ENCODE assay signal across 8 cellular contexts in the genomic region with DNA sequence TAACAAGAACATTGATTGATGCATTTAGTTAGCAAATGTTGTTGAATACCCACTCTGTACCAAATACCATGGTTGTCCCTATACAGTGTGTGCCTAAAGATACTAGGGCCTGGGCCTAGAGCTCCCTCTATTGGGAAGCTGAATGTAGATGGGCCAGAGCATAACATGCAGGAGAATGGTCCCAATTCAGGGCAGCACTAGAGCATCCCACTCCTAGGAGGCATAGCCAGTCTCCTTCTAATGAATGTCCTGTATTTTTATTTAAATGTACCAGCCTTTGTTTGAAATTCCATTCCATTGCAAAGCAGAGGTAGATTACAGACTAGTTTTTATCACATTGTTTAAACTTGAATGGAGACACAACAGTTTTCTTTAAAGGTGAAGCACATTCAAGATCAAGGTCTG.
DNase-seq lines count a peak whose midpoint lies in the region; ATAC-seq lines count a peak whose summit lies in the region.

No MANE protein-coding gene starts in this region.

- intact Hi-C loops in activated CD4-positive, alpha-beta memory T cell treated with anti-CD3 and anti-CD28 coated beads for 36 hours (cut with micrococcal nuclease): loop anchor here (1.0 to 5.0 kb wide), 3 partner anchors 155 to 530 kb away; no protein-coding TSS in a partner anchor

- H3K9ac ChIP-seq in trophoblast cell (ENCODE audit: low read length): no peak overlapping the region

- H3K27me3 Mint-ChIP-seq in activated CD4-positive, alpha-beta memory T cell treated with anti-CD3 and anti-CD28 coated beads for 36 hours: no peaks in the 10 kb centered on the region

- no peak overlapping the region for H4K8ac ChIP-seq in trophoblast cell (ENCODE audit: low read depth, low read length)

- no peak overlapping the region for H4K91ac ChIP-seq in trophoblast cell (ENCODE audit: low read depth, low read length)

- H3K18ac ChIP-seq in trophoblast cell (ENCODE audit: low read length): no peak overlapping the region

- ATAC-seq in GM18870 (IDR thresholded peaks at IDR 0.05; ENCODE audit: unreplicated experiment) (peak; percentile 94), HG03039 (IDR thresholded peaks at IDR 0.05; ENCODE audit: unreplicated experiment) (peak; percentile 84)

- no peak overlapping the region for H2BK120ac ChIP-seq in trophoblast cell (ENCODE audit: insufficient read depth, low read length, poor library complexity)

- no peak overlapping the region for H4K12ac ChIP-seq in trophoblast cell (ENCODE audit: low read depth, low read length)

- no peak overlapping the region for H2AFZ ChIP-seq in trophoblast cell (ENCODE audit: insufficient read depth, low read length, poor library complexity)

- POLR2A ChIA-PET in activated CD4-positive, alpha-beta memory T cell treated with anti-CD3 and anti-CD28 coated beads for 36 hours (lab: Charles Lee): no interaction called here

- no peaks in the 10 kb centered on the region for H3K9me3 Mint-ChIP-seq in activated CD4-positive, alpha-beta memory T cell treated with anti-CD3 and anti-CD28 coated beads for 36 hours

- CTCF ChIA-PET in activated CD4-positive, alpha-beta memory T cell treated with anti-CD3 and anti-CD28 coated beads for 36 hours (lab: Charles Lee): interaction anchor here (1.5 kb wide), 1 partner anchor 155 kb away, joined by 5 read pairs; no protein-coding TSS in a partner anchor

- H3K79me1 ChIP-seq in trophoblast cell (ENCODE audit: low read length): peaks cover 3% of the 10 kb centered on the region

- H3K9me3 ChIP-seq in trophoblast cell (ENCODE audit: insufficient read depth, low read depth, low read length): no peaks in the 10 kb centered on the region

- H3K4me1 ChIP-seq in trophoblast cell (ENCODE audit: control insufficient read depth in 1 of 2, insufficient read depth in 2 of 2, low read length in 2 of 2): peaks cover 0 to 2% of the 10 kb centered on the region in 2 experiments

- H3K27ac Mint-ChIP-seq in activated CD4-positive, alpha-beta memory T cell treated with anti-CD3 and anti-CD28 coated beads for 36 hours: no peak overlapping the region

- peak; percentile 46 for DNase-seq in COLO829 (ENCODE audit: low spot score)
- DNase-seq in NCI-H2029 treated with DMSO at 0.1 percent for 48 hours (lab: John Stamatoyannopoulos, UW): peak; percentile 50
- peak; percentile 48 for DNase-seq in activated CD4-positive, alpha-beta memory T cell treated with anti-CD3 and anti-CD28 coated beads for 36 hours
- DNase-seq in germinal center (ENCODE audit: low spot score): peak; percentile 23
- peak; percentile 30 to 66 for DNase-seq in trophoblast cell
- no peak for DNase-seq in cortex of kidney (lab: John Stamatoyannopoulos, UW)

- H3K4me3 ChIP-seq in trophoblast cell (ENCODE audit: low read depth, low read length): no peak overlapping the region

- H2AK5ac ChIP-seq in trophoblast cell (ENCODE audit: low read length): no peak overlapping the region

- no peak overlapping the region for H3K23ac ChIP-seq in trophoblast cell (ENCODE audit: low read length)

- no peak overlapping the region for H2BK5ac ChIP-seq in trophoblast cell (ENCODE audit: low read depth, low read length, poor library complexity)

- no peak overlapping the region for H3K4me3 Mint-ChIP-seq in activated CD4-positive, alpha-beta memory T cell treated with anti-CD3 and anti-CD28 coated beads for 36 hours

- H3K79me2 ChIP-seq in trophoblast cell (ENCODE audit: control insufficient read depth, insufficient read depth, low read length, poor library complexity): peaks cover 2% of the 10 kb centered on the region

- no peak overlapping the region for H3K27ac ChIP-seq in trophoblast cell (ENCODE audit: low read depth, low read length)

- H3K36me3 Mint-ChIP-seq in activated CD4-positive, alpha-beta memory T cell treated with anti-CD3 and anti-CD28 coated beads for 36 hours: no peaks in the 10 kb centered on the region

- H2BK12ac ChIP-seq in trophoblast cell (ENCODE audit: low read length): no peak overlapping the region

- H3K36me3 ChIP-seq in trophoblast cell (ENCODE audit: control insufficient read depth in 1 of 2, insufficient read depth in 2 of 2, low read length in 2 of 2): peaks cover 6 to 19% of the 10 kb centered on the region in 2 experiments

- no peak overlapping the region for H3K4ac ChIP-seq in trophoblast cell (ENCODE audit: low read depth, low read length)

- H3K4me2 ChIP-seq in trophoblast cell (ENCODE audit: low read length): no peak overlapping the region

- H3K14ac ChIP-seq in trophoblast cell (ENCODE audit: low read length): no peak overlapping the region

- no peaks in the 10 kb centered on the region for H3K27me3 ChIP-seq in trophoblast cell (ENCODE audit: insufficient read depth, low read length)

- H3K4me1 Mint-ChIP-seq in activated CD4-positive, alpha-beta memory T cell treated with anti-CD3 and anti-CD28 coated beads for 36 hours (ENCODE audit: low read depth): no peaks in the 10 kb centered on the region
